9 cellular contexts compared by ENCODE assay signal in the genomic region with DNA sequence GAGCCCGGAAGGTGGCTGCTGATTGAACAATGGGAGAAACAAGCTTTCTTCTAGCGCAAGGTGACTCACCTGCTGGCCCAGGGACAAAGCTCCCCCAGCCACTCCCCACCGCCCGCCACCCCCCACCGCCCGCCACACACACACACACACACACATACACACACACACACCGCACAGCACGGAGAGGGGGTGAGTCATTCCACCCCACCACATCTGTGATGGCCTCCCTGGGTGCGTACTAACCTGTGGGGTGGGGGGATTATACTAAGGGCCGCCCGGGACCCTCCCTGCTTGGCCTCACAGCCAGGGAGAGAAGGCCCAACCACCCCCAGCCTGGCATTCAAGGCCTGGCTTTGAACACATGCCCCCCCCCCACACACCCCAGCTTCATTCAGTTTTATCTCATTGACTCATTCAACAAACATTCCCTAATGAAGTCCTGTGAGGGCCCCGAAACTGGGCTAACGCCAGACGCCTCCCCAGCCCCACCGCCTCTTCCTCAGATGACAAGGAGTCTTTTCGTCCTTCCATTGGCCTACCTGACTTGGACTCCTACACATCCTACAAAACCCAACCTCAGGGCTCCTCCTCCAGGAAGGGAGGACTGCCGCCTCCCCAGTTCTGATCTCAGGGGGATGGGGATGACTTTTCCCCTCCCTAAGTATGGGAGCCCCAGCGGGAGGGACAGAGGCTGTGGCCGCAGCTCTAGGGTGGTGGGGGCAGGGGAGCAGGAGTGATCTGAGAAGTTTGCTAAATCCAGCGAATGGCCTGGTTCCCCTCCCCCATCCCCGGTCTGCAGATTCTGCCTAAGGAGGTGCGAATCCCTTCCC. TPM values are rescaled to one million over a fixed set of nuclear protein-coding genes. Genes with fewer than 3 reads are reported as not detected.
DNase-seq lines count a peak whose midpoint lies in the region; ATAC-seq lines count a peak whose summit lies in the region.
"Had no signal": no experiment of that assay in that cellular context is flagged by ENCODE, and none has a peak within 500 bp of the region (broad histone marks: within the 10 kb centered on the region; RNA-seq: fewer than 3 reads in every experiment).

No MANE protein-coding gene starts in this region.

- no peaks in the 10 kb centered on the region for H3K36me3 Mint-ChIP-seq in activated T-helper 2 cell treated with anti-CD3 and anti-CD28 coated beads, Interferon-gamma antibody, Interleukin-2, Interleukin-4, amounts not matched to agents 10 μg/mL and 5 μg/mL and 100 μg/mL, durations not matched to agents 14 hours and 24 hours and 36 hours (ENCODE audit: low read depth)

- H3K4me3 Mint-ChIP-seq in activated T-helper 2 cell treated with anti-CD3 and anti-CD28 coated beads, Interferon-gamma antibody, Interleukin-2, Interleukin-4, amounts not matched to agents 10 μg/mL and 5 μg/mL and 100 μg/mL, durations not matched to agents 14 hours and 24 hours and 36 hours (ENCODE audit: low read depth) = no peak overlapping the region

- no peak overlapping the region for H3K27ac Mint-ChIP-seq in activated T-helper 2 cell treated with anti-CD3 and anti-CD28 coated beads, Interferon-gamma antibody, Interleukin-2, Interleukin-4, amounts not matched to agents 10 μg/mL and 5 μg/mL and 100 μg/mL, durations not matched to agents 14 hours and 24 hours and 36 hours

- no peak overlapping the region for H3K27ac ChIP-seq in iPS DF 6.9 (ENCODE audit: low read length)
- H3K27ac ChIP-seq: cardiac muscle cell had no signal

- no CpG with 5 or more reads among the region's 22 CpGs for WGBS in iPS DF 6.9 (ENCODE audit: insufficient coverage, insufficient read length)

- H3K4me3 ChIP-seq in iPS DF 6.9 (ENCODE audit: low read length) = peak overlapping the region; percentile 40; the same call in 1 of the 2 replicates
- H3K4me3 ChIP-seq: cardiac muscle cell had no signal

- intact Hi-C loops in activated T-helper 2 cell treated with anti-CD3 and anti-CD28 coated beads, Interferon-gamma antibody, Interleukin-2, Interleukin-4, amounts not matched to agents 10 μg/mL and 5 μg/mL and 100 μg/mL, durations not matched to agents 14 hours and 24 hours and 36 hours (cut with micrococcal nuclease) = no loop called here

- H3K36me3 ChIP-seq in iPS DF 6.9 (ENCODE audit: control insufficient read depth, insufficient read depth, low read length) = no peaks in the 10 kb centered on the region
- H3K36me3 ChIP-seq: cardiac muscle cell had no signal

- peaks cover 45% of the 10 kb centered on the region for H3K27me3 Mint-ChIP-seq in activated T-helper 2 cell treated with anti-CD3 and anti-CD28 coated beads, Interferon-gamma antibody, Interleukin-2, Interleukin-4, amounts not matched to agents 10 μg/mL and 5 μg/mL and 100 μg/mL, durations not matched to agents 14 hours and 24 hours and 36 hours (ENCODE audit: low read depth)

- peaks cover 10% of the 10 kb centered on the region for H3K4me1 Mint-ChIP-seq in activated T-helper 2 cell treated with anti-CD3 and anti-CD28 coated beads, Interferon-gamma antibody, Interleukin-2, Interleukin-4, amounts not matched to agents 10 μg/mL and 5 μg/mL and 100 μg/mL, durations not matched to agents 14 hours and 24 hours and 36 hours (ENCODE audit: low read depth)

- peaks cover 14% of the 10 kb centered on the region; the same call in 1 of the 2 replicates for H3K4me1 ChIP-seq in iPS DF 6.9 (ENCODE audit: control insufficient read depth, insufficient read depth, low read length)

- H3K9me3 ChIP-seq in iPS DF 6.9 (ENCODE audit: control insufficient read depth, insufficient read depth, low read length) = no peaks in the 10 kb centered on the region

- peaks cover 65% of the 10 kb centered on the region for H3K27me3 ChIP-seq in iPS DF 6.9 (ENCODE audit: control insufficient read depth, insufficient read depth, low read length)

- ATAC-seq in GM21367 (IDR thresholded peaks at IDR 0.05; ENCODE audit: unreplicated experiment) (no peak), HG02623 (IDR thresholded peaks at IDR 0.05; ENCODE audit: unreplicated experiment) (no peak)

- DNase-seq in A172 (ENCODE audit: low spot score) (peak; percentile 100), HT-29 (ENCODE audit: low spot score) (peak; percentile 92), iPS DF 6.9 (ENCODE audit: low read depth, low spot score) (no peak), amygdala (lab: John Stamatoyannopoulos, UW) (no peak)
- DNase-seq in activated CD8-positive, alpha-beta memory T cell treated with anti-CD3 and anti-CD28 coated beads, Interleukin-2, amount 50 U/mL, for 1 hour (ENCODE audit: extremely low read depth) = peak; percentile 8
- no peak for DNase-seq in activated T-helper 2 cell treated with anti-CD3 and anti-CD28 coated beads, Interferon-gamma antibody, Interleukin-2, Interleukin-4, amounts not matched to agents 10 μg/mL and 5 μg/mL and 100 μg/mL, durations not matched to agents 14 hours and 24 hours and 36 hours (ENCODE audit: low spot score)

- no peaks in the 10 kb centered on the region for H3K9me3 Mint-ChIP-seq in activated T-helper 2 cell treated with anti-CD3 and anti-CD28 coated beads, Interferon-gamma antibody, Interleukin-2, Interleukin-4, amounts not matched to agents 10 μg/mL and 5 μg/mL and 100 μg/mL, durations not matched to agents 14 hours and 24 hours and 36 hours

RNA-seq across cellular contexts. Expression of gene ONECUT3, which starts 5.8 kb away (rescaled TPM):
- not detected in 2 replicates for total RNA-seq in A172 (2014; rRNA removed; shearing (Covaris generic))
- total RNA-seq in HT-29 (2014; rRNA removed; shearing (Covaris generic)) = not detected in 2 replicates
- not detected in 2 replicates for total RNA-seq in activated T-helper 2 cell treated with anti-CD3 and anti-CD28 coated beads, Interferon-gamma antibody, Interleukin-2, Interleukin-4, amounts not matched to agents 10 μg/mL and 5 μg/mL and 100 μg/mL, durations not matched to agents 14 hours and 24 hours and 36 hours
- total RNA-seq: cardiac muscle cell had no signal

Comparison
In these comparisons a context has a peak if more than half of its experiments do, and no peak if none do; other contexts are left out.
1. DNase-seq: peak in A172 (single experiment), HT-29 (single experiment) and activated CD8-positive, alpha-beta memory T cell treated with anti-CD3 and anti-CD28 coated beads, Interleukin-2, amount 50 U/mL, for 1 hour (single experiment); none in iPS DF 6.9 (single experiment), amygdala (0 of 56) and activated T-helper 2 cell treated with anti-CD3 and anti-CD28 coated beads, Interferon-gamma antibody, Interleukin-2, Interleukin-4, amounts not matched to agents 10 μg/mL and 5 μg/mL and 100 μg/mL, durations not matched to agents 14 hours and 24 hours and 36 hours (single experiment).